Comparison of ENCODE assay signal across 1 cellular context in genomic region chr2:8595821-8596600, GRCh38.
TF ChIP-seq lines count a peak whose summit lies in the region.

No MANE protein-coding gene starts in this region.

TF ChIP-seq in IMR-90, 13 proteins besides CTCF, POLR2A, EP300 and RAD21:
- TF ChIP-seq, protein P1, sequence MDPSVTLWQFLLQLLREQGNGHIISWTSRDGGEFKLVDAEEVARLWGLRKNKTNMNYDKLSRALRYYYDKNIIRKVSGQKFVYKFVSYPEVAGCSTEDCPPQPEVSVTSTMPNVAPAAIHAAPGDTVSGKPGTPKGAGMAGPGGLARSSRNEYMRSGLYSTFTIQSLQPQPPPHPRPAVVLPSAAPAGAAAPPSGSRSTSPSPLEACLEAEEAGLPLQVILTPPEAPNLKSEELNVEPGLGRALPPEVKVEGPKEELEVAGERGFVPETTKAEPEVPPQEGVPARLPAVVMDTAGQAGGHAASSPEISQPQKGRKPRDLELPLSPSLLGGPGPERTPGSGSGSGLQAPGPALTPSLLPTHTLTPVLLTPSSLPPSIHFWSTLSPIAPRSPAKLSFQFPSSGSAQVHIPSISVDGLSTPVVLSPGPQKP (IDR thresholded peaks at IDR 0.05; ENCODE audit: borderline replicate concordance, low read depth, low read length), result no peak
- no peak for TF ChIP-seq BHLHE40 (IDR thresholded peaks at IDR 0.05; ENCODE audit: low read depth, low read length)
